ENCODE assay signal across 6 cellular contexts in genomic region chr5:29351170-29351569, GRCh38.
"Had no signal": no experiment of that assay in that cellular context is flagged by ENCODE, and none has a peak within 500 bp of the region (broad histone marks: within the 10 kb centered on the region; RNA-seq: fewer than 3 reads in every experiment).

No MANE protein-coding gene starts in this region.

- H3K4me3 ChIP-seq: GM23338, HAP-1 had no signal

- H3K9me3 ChIP-seq: HAP-1 had no signal

- H3K4me1 ChIP-seq: HAP-1 had no signal

- H3K4me2 ChIP-seq: GM23338 had no signal

- DNase-seq: H7, HFFc6, KG1 had no signal

- H2AFZ ChIP-seq: GM23338 had no signal

- H3K36me3 ChIP-seq: HAP-1 had no signal

- ATAC-seq: GM23338, HCT116 had no signal
